20 cellular contexts compared by ENCODE assay signal in the genomic region with DNA sequence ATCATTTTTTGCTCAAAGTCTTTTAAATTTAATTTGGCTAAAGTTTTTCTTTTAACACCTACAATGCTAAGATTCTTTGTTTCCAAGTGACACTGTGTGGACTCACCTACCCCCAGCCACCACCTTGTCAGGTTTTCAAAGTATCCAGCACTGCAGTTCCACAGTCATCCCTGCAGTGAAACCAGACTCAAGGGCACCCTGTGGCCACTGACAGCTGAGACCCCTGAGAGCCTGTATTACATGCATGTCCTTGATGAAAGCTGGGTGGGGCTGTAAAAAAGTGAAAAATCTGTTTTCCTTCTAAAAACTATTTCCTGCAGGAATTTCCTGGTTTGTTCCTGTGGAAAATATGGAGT.
"Had no signal": no experiment of that assay in that cellular context is flagged by ENCODE, and none has a peak within 500 bp of the region (broad histone marks: within the 10 kb centered on the region; RNA-seq: fewer than 3 reads in every experiment).

No MANE protein-coding gene starts in this region.

- H3K4me3 ChIP-seq: cardiac muscle cell, gastrocnemius medialis, spleen, transverse colon, uterus had no signal

- H3K27ac ChIP-seq: cardiac muscle cell, gastrocnemius medialis had no signal

- H3K4me1 ChIP-seq: gastrocnemius medialis, transverse colon had no signal

- H3K9me3 ChIP-seq: gastrocnemius medialis, transverse colon, uterus had no signal

- DNase-seq: activated B cell treated with CpG ODN at 0.5 μM for 24 hours; activated CD4-positive, alpha-beta memory T cell treated with anti-CD3 and anti-CD28 coated beads for 36 hours; activated CD4-positive, alpha-beta T cell treated with anti-CD3 and anti-CD28 coated beads for 4 hours; activated naive CD4-positive, alpha-beta T cell; activated naive CD8-positive, alpha-beta T cell treated with anti-CD3 and anti-CD28 coated beads, Interleukin-2, amount 10 ng/mL, durations not matched to agents 7 days and 5 days; activated T-cell treated with anti-CD3 and anti-CD28 coated beads, Interleukin-2, amount 50 U/mL, for 1 hour; amygdala; gastrocnemius medialis; immature natural killer cell; kidney glomerular epithelial cell; mesenchymal stem cell; nucleus accumbens; posterior cingulate gyrus; spleen; stimulated activated naive B cell treated with anti-CD40 and anti-IgM and Interleukin-4, amounts not matched to agents 10 μg/mL and 1 μg/mL and 100 μg/mL, for 72 hours; transverse colon had no signal

- H3K4me1 Mint-ChIP-seq: activated B cell treated with CpG ODN at 0.5 μM for 24 hours; activated T-helper 17 cell treated with anti-CD3 and anti-CD28 coated beads, Interleukin-2, amount 50 U/mL, for 72 hours; immature natural killer cell had no signal

- ATAC-seq: activated T-helper 17 cell treated with anti-CD3 and anti-CD28 coated beads, Interleukin-2, amount 50 U/mL, for 72 hours; gastrocnemius medialis; natural killer cell treated with Interleukin-12 subunit alpha and Interleukin-12 subunit beta and Interleukin-15 and Interleukin-18, amount 100 ng/mL, for 72 hours had no signal

- H3K4me3 Mint-ChIP-seq: activated B cell treated with CpG ODN at 0.5 μM for 24 hours; activated CD4-positive, alpha-beta memory T cell treated with anti-CD3 and anti-CD28 coated beads for 36 hours; activated naive CD8-positive, alpha-beta T cell treated with anti-CD3 and anti-CD28 coated beads, Interleukin-2, amount 10 ng/mL, durations not matched to agents 7 days and 5 days; activated T-helper 17 cell treated with anti-CD3 and anti-CD28 coated beads, Interleukin-2, amount 50 U/mL, for 72 hours; immature natural killer cell; natural killer cell treated with Interleukin-12 subunit alpha and Interleukin-12 subunit beta and Interleukin-15 and Interleukin-18, amount 100 ng/mL, for 72 hours; stimulated activated naive B cell treated with anti-CD40 and anti-IgM and Interleukin-4, amounts not matched to agents 10 μg/mL and 1 μg/mL and 100 μg/mL, for 72 hours had no signal

- H3K27me3 ChIP-seq: cardiac muscle cell, spleen, transverse colon, uterus had no signal

- H3K27ac Mint-ChIP-seq: activated B cell treated with CpG ODN at 0.5 μM for 24 hours; activated CD4-positive, alpha-beta memory T cell treated with anti-CD3 and anti-CD28 coated beads for 36 hours; activated naive CD8-positive, alpha-beta T cell treated with anti-CD3 and anti-CD28 coated beads, Interleukin-2, amount 10 ng/mL, durations not matched to agents 7 days and 5 days; activated T-helper 17 cell treated with anti-CD3 and anti-CD28 coated beads, Interleukin-2, amount 50 U/mL, for 72 hours; immature natural killer cell; natural killer cell treated with Interleukin-12 subunit alpha and Interleukin-12 subunit beta and Interleukin-15 and Interleukin-18, amount 100 ng/mL, for 72 hours; stimulated activated naive B cell treated with anti-CD40 and anti-IgM and Interleukin-4, amounts not matched to agents 10 μg/mL and 1 μg/mL and 100 μg/mL, for 72 hours had no signal

- H3K27me3 Mint-ChIP-seq: activated CD4-positive, alpha-beta memory T cell treated with anti-CD3 and anti-CD28 coated beads for 36 hours had no signal

- H3K36me3 ChIP-seq: cardiac muscle cell, gastrocnemius medialis, spleen, transverse colon, uterus had no signal
